8 cellular contexts compared by ENCODE assay signal in the genomic region with DNA sequence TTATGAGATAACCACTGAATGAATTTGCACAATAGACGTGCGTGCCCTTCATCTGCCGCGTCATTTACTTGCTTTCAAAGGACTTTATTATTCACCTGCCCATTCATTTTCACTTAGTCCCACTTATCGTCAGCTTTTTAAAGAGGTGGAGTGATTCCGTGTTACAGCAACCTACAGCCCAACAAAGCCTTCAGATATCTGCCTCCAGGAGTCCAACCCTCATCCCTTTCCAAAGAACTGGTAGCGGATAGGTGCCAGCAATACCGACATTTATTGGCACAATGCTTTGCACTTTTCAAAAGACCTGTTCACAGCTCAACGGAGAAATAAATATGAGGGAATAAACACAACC. TPM values are rescaled to one million over a fixed set of nuclear protein-coding genes. Genes with fewer than 3 reads are reported as not detected.
A peak's percentile ranks its signal among the peaks of the same experiment; 100 is the strongest.
DNase-seq lines count a peak whose midpoint lies in the region; ATAC-seq, FAIRE-seq and TF ChIP-seq lines count a peak whose summit lies in the region.

No MANE protein-coding gene starts in this region.

- TF ChIP-seq CTCF in pancreas (IDR thresholded peaks at IDR 0.05): no peak

- POLR2A ChIA-PET in T-cell (lab: Charles Lee): interaction anchor here in 1 of 2 donors (0.6 to 1.0 kb wide), 3 partner anchors 18 to 29 kb away, joined by 3 to 4 read pairs (median 3); a partner anchor contains a TSS

- H3K4me1 ChIP-seq in pancreas: peaks cover 4 to 32% (median 31%) of the 10 kb centered on the region in 3 donors

- 1% methylated on average over 9 of the region's 9 CpGs for WGBS in pancreas, 2 donors

- no peaks in the 10 kb centered on the region for H3K27me3 ChIP-seq in pancreas

- H3K36me3 Mint-ChIP-seq in T-helper 1 cell treated with Interleukin-12 subunit alpha and Interleukin-12 subunit beta and Interleukin-4 antibody, amounts not matched to agents 30 μg/mL and 1 μg/mL, for 36 hours (ENCODE audit: low read depth): peaks cover 23% of the 10 kb centered on the region
- H3K36me3 Mint-ChIP-seq in T-cell: peaks cover 6% of the 10 kb centered on the region

- peaks cover 28% of the 10 kb centered on the region for H3K27me3 Mint-ChIP-seq in T-helper 1 cell treated with Interleukin-12 subunit alpha and Interleukin-12 subunit beta and Interleukin-4 antibody, amounts not matched to agents 30 μg/mL and 1 μg/mL, for 36 hours (ENCODE audit: low read depth)
- H3K27me3 Mint-ChIP-seq in T-cell: no peaks in the 10 kb centered on the region

- CTCF ChIA-PET in T-cell (lab: Charles Lee): no interaction called here

- intact Hi-C loops in pancreas (cut with DNase I): no loop called here

- H3K27ac Mint-ChIP-seq in T-helper 1 cell treated with Interleukin-12 subunit alpha and Interleukin-12 subunit beta and Interleukin-4 antibody, amounts not matched to agents 30 μg/mL and 1 μg/mL, for 36 hours: peak overlapping the region; percentile 94
- H3K27ac Mint-ChIP-seq in T-cell: peak overlapping the region; percentile 93 to 95

- H3K4me3 Mint-ChIP-seq in T-helper 1 cell treated with Interleukin-12 subunit alpha and Interleukin-12 subunit beta and Interleukin-4 antibody, amounts not matched to agents 30 μg/mL and 1 μg/mL, for 36 hours: peak overlapping the region; percentile 93
- peak overlapping the region; percentile 94 to 97 (median 96) for H3K4me3 Mint-ChIP-seq in T-cell

- peak overlapping the region; percentile 48 to 86 (median 68) for H3K27ac ChIP-seq in pancreas

- peaks cover 34% of the 10 kb centered on the region for H3K4me1 Mint-ChIP-seq in T-helper 1 cell treated with Interleukin-12 subunit alpha and Interleukin-12 subunit beta and Interleukin-4 antibody, amounts not matched to agents 30 μg/mL and 1 μg/mL, for 36 hours (ENCODE audit: low read depth)
- H3K4me1 Mint-ChIP-seq in T-cell: peaks cover 47 to 53% (median 48%) of the 10 kb centered on the region in 3 donors

- DNase-seq in T-helper 1 cell: no peak
- DNase-seq in T-cell: no peak
- peak; percentile 41 for DNase-seq in fibroblast of peridontal ligament (ENCODE audit: extremely low read depth)
- DNase-seq in pancreas: no peak
- DNase-seq in glomerular visceral epithelial cell (ENCODE audit: extremely low spot score): no peak
- DNase-seq in NCI-H2196 (lab: John Stamatoyannopoulos, UW; ENCODE audit: unreplicated experiment): no peak

- H3K9me3 Mint-ChIP-seq in T-helper 1 cell treated with Interleukin-12 subunit alpha and Interleukin-12 subunit beta and Interleukin-4 antibody, amounts not matched to agents 30 μg/mL and 1 μg/mL, for 36 hours: peaks cover 3% of the 10 kb centered on the region
- no peaks in the 10 kb centered on the region for H3K9me3 Mint-ChIP-seq in T-cell

- no peak for FAIRE-seq in pancreas (lab: Jason Lieb, UNC)

- no peaks in the 10 kb centered on the region for H3K36me3 ChIP-seq in pancreas

- peak overlapping the region; percentile 57 to 92 (median 68) for H3K4me3 ChIP-seq in pancreas

- ATAC-seq in HG03095 (IDR thresholded peaks at IDR 0.05; ENCODE audit: unreplicated experiment) (peak; percentile 1), T-cell (replicated peaks in 1 of 4) (peak in 3 of 4 experiments; percentile 7 to 8 (median 8)), pancreas (peak; percentile 7 to 32 (median 20))

- no peaks in the 10 kb centered on the region for H3K9me3 ChIP-seq in pancreas

RNA-seq across cellular contexts. Expression of a gene that starts 0.8 kb away (rescaled TPM):
- total RNA-seq in T-cell (10 to 100 TPM in 3 of 5 donors, 1 to 10 TPM in 2; 7.0 to 12.2 (median 11.0) TPM), pancreas (1 to 10 TPM; 4.8 to 9.9 (median 7.3) TPM)
- polyA plus RNA-seq in pancreas: 1 to 10 TPM; 4.4 to 8.5 TPM

RNA-seq across cellular contexts. Expression of a gene that starts 20.4 kb away (rescaled TPM):
- total RNA-seq in T-cell (1 to 10 TPM; 4.4 to 9.3 (median 8.1) TPM), pancreas (1 to 10 TPM in 4 of 6 donors, under 1 TPM in 2; 0.87 to 3.2 (median 1.5) TPM)
- polyA plus RNA-seq in pancreas: 1 to 10 TPM in 1 of 2 donors, under 1 TPM in 1; 0.57 to 2.5 TPM
